29 cellular contexts compared by ENCODE assay signal in genomic region chr14:96525452-96525851, GRCh38.
"Had no signal": no experiment of that assay in that cellular context is flagged by ENCODE, and none has a peak within 500 bp of the region (broad histone marks: within the 10 kb centered on the region; RNA-seq: fewer than 3 reads in every experiment).

No MANE protein-coding gene starts in this region.

- H3K9me3 Mint-ChIP-seq: immature natural killer cell; mesothelial cell of epicardium; natural killer cell treated with Interleukin-12 subunit alpha and Interleukin-12 subunit beta and Interleukin-15 and Interleukin-18, amount 100 ng/mL, for 72 hours; stimulated activated memory B cell treated with anti-CD40 and anti-IgM and Interleukin-4, amounts not matched to agents 10 μg/mL and 1 μg/mL and 100 μg/mL, for 72 hours; stimulated activated naive CD8-positive, alpha-beta T cell treated with anti-CD3 and anti-CD28 coated beads, Interleukin-15, amount 100 ng/mL, for 72 hours had no signal

- H3K4me3 Mint-ChIP-seq: immature natural killer cell; mesothelial cell of epicardium; naive thymus-derived CD4-positive, alpha-beta T cell; natural killer cell treated with Interleukin-12 subunit alpha and Interleukin-12 subunit beta and Interleukin-15 and Interleukin-18, amount 100 ng/mL, for 72 hours; stimulated activated memory B cell treated with anti-CD40 and anti-IgM and Interleukin-4, amounts not matched to agents 10 μg/mL and 1 μg/mL and 100 μg/mL, for 72 hours; stimulated activated naive CD8-positive, alpha-beta T cell treated with anti-CD3 and anti-CD28 coated beads, Interleukin-15, amount 100 ng/mL, for 72 hours had no signal

- H3K4me1 ChIP-seq: pancreas, prostate gland, testis, thyroid gland, transverse colon, upper lobe of left lung, vagina had no signal

- DNase-seq: hypothalamus; immature natural killer cell; islet precursor cell; left ventricle myocardium inferior; mesendoderm; naive thymus-derived CD4-positive, alpha-beta T cell; nucleus accumbens; pancreas; posterior cingulate gyrus; retina; right cardiac atrium; spleen; stimulated activated CD4-positive, alpha-beta T cell treated with anti-CD3 and anti-CD28 coated beads, Interleukin-2, amount 100 ng/mL, for 48 hours; stimulated activated CD4-positive, alpha-beta T cell treated with anti-CD3 and anti-CD28 coated beads, Interleukin-4, amount 100 ng/mL, for 4 hours; stimulated activated CD8-positive, alpha-beta memory T cell treated with anti-CD3 and anti-CD28 coated beads, Interleukin-4, amount 100 ng/mL, for 48 hours; stimulated activated naive CD4-positive, alpha-beta T cell treated with Interleukin-2 at 50 U/mL for 16 hours; stimulated activated naive CD8-positive, alpha-beta T cell treated with anti-CD3 and anti-CD28 coated beads, Interleukin-15, amount 100 ng/mL, for 72 hours; testis; thyroid gland; transverse colon; upper lobe of left lung had no signal

- H3K27ac Mint-ChIP-seq: immature natural killer cell; mesothelial cell of epicardium; naive thymus-derived CD4-positive, alpha-beta T cell; natural killer cell treated with Interleukin-12 subunit alpha and Interleukin-12 subunit beta and Interleukin-15 and Interleukin-18, amount 100 ng/mL, for 72 hours; stimulated activated memory B cell treated with anti-CD40 and anti-IgM and Interleukin-4, amounts not matched to agents 10 μg/mL and 1 μg/mL and 100 μg/mL, for 72 hours; stimulated activated naive CD8-positive, alpha-beta T cell treated with anti-CD3 and anti-CD28 coated beads, Interleukin-15, amount 100 ng/mL, for 72 hours had no signal

- H3K9me3 ChIP-seq: left ventricle myocardium inferior, pancreas, prostate gland, spleen, testis, thyroid gland, transverse colon, upper lobe of left lung, vagina had no signal

- H3K27me3 Mint-ChIP-seq: naive thymus-derived CD4-positive, alpha-beta T cell; natural killer cell treated with Interleukin-12 subunit alpha and Interleukin-12 subunit beta and Interleukin-15 and Interleukin-18, amount 100 ng/mL, for 72 hours; stimulated activated memory B cell treated with anti-CD40 and anti-IgM and Interleukin-4, amounts not matched to agents 10 μg/mL and 1 μg/mL and 100 μg/mL, for 72 hours; stimulated activated naive CD8-positive, alpha-beta T cell treated with anti-CD3 and anti-CD28 coated beads, Interleukin-15, amount 100 ng/mL, for 72 hours had no signal

- ATAC-seq: naive thymus-derived CD4-positive, alpha-beta T cell; natural killer cell treated with Interleukin-12 subunit alpha and Interleukin-12 subunit beta and Interleukin-15 and Interleukin-18, amount 100 ng/mL, for 72 hours; pancreas; right cardiac atrium; sciatic nerve; stimulated activated memory B cell treated with anti-CD40 and anti-IgM and Interleukin-4, amounts not matched to agents 10 μg/mL and 1 μg/mL and 100 μg/mL, for 72 hours; stimulated activated naive CD8-positive, alpha-beta T cell treated with anti-CD3 and anti-CD28 coated beads, Interleukin-15, amount 100 ng/mL, for 72 hours had no signal

- H3K4me3 ChIP-seq: left ventricle myocardium inferior, lung, pancreas, prostate gland, skin epidermis, spleen, testis, thyroid gland, transverse colon, upper lobe of left lung, vagina had no signal

- H3K27ac ChIP-seq: left ventricle myocardium inferior, pancreas, prostate gland, skin epidermis, spleen, testis, thyroid gland, transverse colon, upper lobe of left lung, vagina had no signal

- H3K4me1 Mint-ChIP-seq: mesothelial cell of epicardium; stimulated activated memory B cell treated with anti-CD40 and anti-IgM and Interleukin-4, amounts not matched to agents 10 μg/mL and 1 μg/mL and 100 μg/mL, for 72 hours; stimulated activated naive CD8-positive, alpha-beta T cell treated with anti-CD3 and anti-CD28 coated beads, Interleukin-15, amount 100 ng/mL, for 72 hours had no signal

- H3K27me3 ChIP-seq: pancreas, spleen, testis, thyroid gland, transverse colon, upper lobe of left lung, vagina had no signal
